Comparison of ENCODE assay signal across 16 cellular contexts in genomic region chr5:133196441-133197085, GRCh38.
DNase-seq lines count a peak whose midpoint lies in the region; ATAC-seq and TF ChIP-seq lines count a peak whose summit lies in the region.
"Had no signal": no experiment of that assay in that cellular context is flagged by ENCODE, and none has a peak within 500 bp of the region (broad histone marks: within the 10 kb centered on the region; RNA-seq: fewer than 3 reads in every experiment).

No MANE protein-coding gene starts in this region.

- no peak overlapping the region for H2BK15ac ChIP-seq in neuronal stem cell (ENCODE audit: low read length)

- 67 to 76% methylated on average over 2 to 4 of the region's 4 CpGs for WGBS in endodermal cell (ENCODE audit: insufficient coverage in 1 of 2, insufficient read length in 1 of 2), 2 experiments
- WGBS in neuronal stem cell (ENCODE audit: extremely low coverage in 2 of 2, insufficient read length in 2 of 2, insufficient replicate concordance in 1 of 2), 2 donors, result no CpG with 5 or more reads among the region's 4 CpGs
- WGBS in testis, 2 donors, result 63 to 76% methylated on average over 3 to 4 of the region's 4 CpGs
- WGBS in upper lobe of left lung, 2 donors, result 68 to 69% methylated on average over 4 of the region's 4 CpGs

- ATAC-seq in upper lobe of left lung (ENCODE audit: low FRiP score in 2 of 2) (no peak), GM18498 (IDR thresholded peaks at IDR 0.05; ENCODE audit: unreplicated experiment) (no peak)
- ATAC-seq: CD8-positive, alpha-beta T cell; HepG2 had no signal

- no peak overlapping the region for H3K4me3 Mint-ChIP-seq in endodermal cell
- H3K4me3 Mint-ChIP-seq: CD14-positive monocyte; CD8-positive, alpha-beta T cell had no signal

- TF ChIP-seq POLR2A in testis (IDR thresholded peaks at IDR 0.05), result no peak
- no peak for TF ChIP-seq POLR2A in upper lobe of left lung (IDR thresholded peaks at IDR 0.05)

- no peak overlapping the region for H4K8ac ChIP-seq in neuronal stem cell (ENCODE audit: low read depth, low read length)

- H3K9ac ChIP-seq in BLaER1, result no peak overlapping the region
- H3K9ac ChIP-seq in endodermal cell (ENCODE audit: extremely low read depth, low read length, poor library complexity, severe bottlenecking), result no peak overlapping the region
- no peak overlapping the region for H3K9ac ChIP-seq in neuronal stem cell (ENCODE audit: low read depth, low read length, poor library complexity)

- no peak overlapping the region for H3K4me3 ChIP-seq in BLaER1
- H3K4me3 ChIP-seq in H7 (ENCODE audit: insufficient read depth, low read depth, low read length), result no peak overlapping the region
- H3K4me3 ChIP-seq in endodermal cell (ENCODE audit: low read length), result no peak overlapping the region
- H3K4me3 ChIP-seq in neuronal stem cell (ENCODE audit: low read length in 2 of 2), result no peak overlapping the region
- H3K4me3 ChIP-seq in testis, result no peak overlapping the region
- H3K4me3 ChIP-seq in upper lobe of left lung, result no peak overlapping the region

- DNase-seq in H7 (peak; percentile 57), endodermal cell (peak; percentile 74), neuronal stem cell (ENCODE audit: low spot score) (no peak), SHP77 (lab: John Stamatoyannopoulos, UW) (no peak), testis (no peak), upper lobe of left lung (no peak)
- DNase-seq: BE2C; CD8-positive, alpha-beta T cell; COR-L47; DMS153; DMS79 treated with DMSO at 0.1 percent for 48 hours; EL had no signal

- H2BK12ac ChIP-seq in neuronal stem cell (ENCODE audit: low read length), result no peak overlapping the region

- H3K4me2 ChIP-seq in BLaER1 (peak overlapping the region; percentile 40; the same call in 1 of the 2 replicates), neuronal stem cell (ENCODE audit: insufficient read depth, low read length, poor library complexity, severe bottlenecking) (no peak overlapping the region)

- TF ChIP-seq CTCF in endodermal cell (conservative IDR thresholded peaks at IDR 0.05) (no peak), testis (IDR thresholded peaks at IDR 0.05) (no peak), upper lobe of left lung (IDR thresholded peaks at IDR 0.05) (no peak)

- H3K4me1 ChIP-seq in BLaER1 (peaks cover 52% of the 10 kb centered on the region), endodermal cell (ENCODE audit: control insufficient read depth, insufficient read depth, low read length) (peaks cover 21% of the 10 kb centered on the region), neuronal stem cell (ENCODE audit: control insufficient read depth in 2 of 2, insufficient read depth in 1 of 2, low read depth in 1 of 2, low read length in 2 of 2) (no peaks in the 10 kb centered on the region), testis (no peaks in the 10 kb centered on the region), upper lobe of left lung (no peaks in the 10 kb centered on the region)

- no peaks in the 10 kb centered on the region for H3K36me3 ChIP-seq in BLaER1
- H3K36me3 ChIP-seq in H7 (replicated peaks; ENCODE audit: control insufficient read depth, insufficient read depth, low read length), result no peaks in the 10 kb centered on the region
- H3K36me3 ChIP-seq in endodermal cell (ENCODE audit: control insufficient read depth, insufficient read depth, low read length), result no peaks in the 10 kb centered on the region
- no peaks in the 10 kb centered on the region for H3K36me3 ChIP-seq in neuronal stem cell (replicated peaks in 1 of 2; ENCODE audit: control insufficient read depth in 2 of 2, insufficient read depth in 2 of 2, low read length in 2 of 2)
- no peaks in the 10 kb centered on the region for H3K36me3 ChIP-seq in testis (ENCODE audit: low read depth, missing control alignments)
- no peaks in the 10 kb centered on the region for H3K36me3 ChIP-seq in upper lobe of left lung
- H3K36me3 ChIP-seq: BE2C had no signal

- H3K27me3 Mint-ChIP-seq in endodermal cell (ENCODE audit: insufficient read depth), result no peaks in the 10 kb centered on the region

- H3K14ac ChIP-seq in neuronal stem cell (ENCODE audit: low read length), result no peak overlapping the region

- no peak overlapping the region for H2AK5ac ChIP-seq in neuronal stem cell (ENCODE audit: low read depth, low read length)

- no peaks in the 10 kb centered on the region for H3K9me3 Mint-ChIP-seq in endodermal cell
- H3K9me3 Mint-ChIP-seq: CD8-positive, alpha-beta T cell had no signal

- H3K4me1 Mint-ChIP-seq in endodermal cell, result peaks cover 40% of the 10 kb centered on the region
- H3K4me1 Mint-ChIP-seq: CD14-positive monocyte had no signal

- H3K27me3 ChIP-seq in BLaER1 (no peaks in the 10 kb centered on the region), H7 (ENCODE audit: control insufficient read depth, insufficient read depth, low read length) (no peaks in the 10 kb centered on the region), endodermal cell (ENCODE audit: control insufficient read depth, insufficient read depth, low read length, poor library complexity, severe bottlenecking) (no peaks in the 10 kb centered on the region), neuronal stem cell (ENCODE audit: control insufficient read depth in 3 of 3, insufficient read depth in 3 of 3, low read depth in 1 of 3, low read length in 3 of 3) (no peaks in the 10 kb centered on the region), testis (no peaks in the 10 kb centered on the region), upper lobe of left lung (no peaks in the 10 kb centered on the region)
- H3K27me3 ChIP-seq: BE2C had no signal

- H2BK5ac ChIP-seq in neuronal stem cell (ENCODE audit: low read length), result no peak overlapping the region

- H3K9me3 ChIP-seq in BLaER1 (no peaks in the 10 kb centered on the region), endodermal cell (ENCODE audit: control insufficient read depth, low read length) (no peaks in the 10 kb centered on the region), neuronal stem cell (replicated peaks in 1 of 2; ENCODE audit: control insufficient read depth in 2 of 2, insufficient read depth in 1 of 2, low read depth in 1 of 2, low read length in 2 of 2) (no peaks in the 10 kb centered on the region), testis (no peaks in the 10 kb centered on the region), upper lobe of left lung (no peaks in the 10 kb centered on the region)
- H3K9me3 ChIP-seq: BE2C had no signal

- no peaks in the 10 kb centered on the region for H4K20me1 ChIP-seq in BLaER1

- H3K4ac ChIP-seq in neuronal stem cell (ENCODE audit: low read length), result no peak overlapping the region

- H3K36me3 Mint-ChIP-seq in endodermal cell (ENCODE audit: low read depth), result no peaks in the 10 kb centered on the region
- H3K36me3 Mint-ChIP-seq: CD14-positive monocyte; CD8-positive, alpha-beta T cell had no signal

- TF ChIP-seq EP300 in upper lobe of left lung (IDR thresholded peaks at IDR 0.05), result no peak

- peak overlapping the region; percentile 81 for H3K27ac Mint-ChIP-seq in endodermal cell
- H3K27ac Mint-ChIP-seq: CD14-positive monocyte; CD8-positive, alpha-beta T cell had no signal

- H4K91ac ChIP-seq in neuronal stem cell (ENCODE audit: low read depth, low read length, poor library complexity), result no peak overlapping the region

- H3K23ac ChIP-seq in neuronal stem cell (ENCODE audit: low read depth, low read length, poor library complexity), result no peak overlapping the region

- peak overlapping the region; percentile 40 for H2AFZ ChIP-seq in neuronal stem cell (ENCODE audit: low read length)

- intact Hi-C loops in testis (cut with DNase I; ENCODE audit: low total_unique reads), result no loop called here

- no peak overlapping the region for H2BK120ac ChIP-seq in neuronal stem cell (ENCODE audit: low read depth, low read length)

- no peak overlapping the region for H3K18ac ChIP-seq in neuronal stem cell (ENCODE audit: low read length)

- H3K79me1 ChIP-seq in neuronal stem cell (ENCODE audit: low read depth, low read length), result no peaks in the 10 kb centered on the region

- H3K27ac ChIP-seq in BLaER1 (no peak overlapping the region), endodermal cell (ENCODE audit: low read depth, low read length) (no peak overlapping the region), neuronal stem cell (replicated peaks; ENCODE audit: low read length) (no peak overlapping the region), testis (no peak overlapping the region), upper lobe of left lung (no peak overlapping the region)

Comparison
In these comparisons a context has a peak if more than half of its experiments do, and no peak if none do; other contexts are left out.
1. DNase-seq: peak in H7 (single experiment) and endodermal cell (single experiment); none in neuronal stem cell (single experiment), SHP77 (0 of 2), testis (single experiment) and upper lobe of left lung (0 of 2).